ENCODE assay signal across 32 cellular contexts in genomic region chr21:15124731-15125130, GRCh38.
"Had no signal": no experiment of that assay in that cellular context is flagged by ENCODE, and none has a peak within 500 bp of the region (broad histone marks: within the 10 kb centered on the region; RNA-seq: fewer than 3 reads in every experiment).

No MANE protein-coding gene starts in this region.

- H3K9ac ChIP-seq: KMS-11 had no signal

- H3K27me3 ChIP-seq: MG63 had no signal

- H3K9me3 ChIP-seq: MG63 had no signal

- H3K27ac ChIP-seq: KMS-11 had no signal

- H3K36me3 ChIP-seq: MG63 had no signal

- DNase-seq: Karpas-422, Kasumi-1, MG63, MM.1S, MV-4-11, NCI-H1048, NCI-H1092, NCI-H1092 treated with DMSO at 0.1 percent for 48 hours, NCI-H1105, NCI-H1417 treated with DMSO at 0.1 percent for 48 hours, NCI-H1436, NCI-H1436 treated with DMSO at 0.1 percent for 48 hours, NCI-H146, NCI-H1694, NCI-H1694 treated with DMSO at 0.1 percent for 48 hours, NCI-H187, NCI-H187 treated with DMSO at 0.1 percent for 48 hours, NCI-H1930, NCI-H2029, NCI-H2029 treated with DMSO at 0.1 percent for 48 hours, NCI-H2081, NCI-H2081 treated with DMSO at 0.1 percent for 48 hours, NCI-H2107, NCI-H2171, NCI-H2171 treated with DMSO at 0.1 percent for 48 hours, NCI-H2227 treated with DMSO at 0.1 percent for 48 hours, NCI-H226, NCI-H345, NCI-H446, NCI-H446 treated with DMSO at 0.1 percent for 48 hours, NCI-H510A had no signal

- H3K4me3 ChIP-seq: MG63 had no signal

- H3K4me2 ChIP-seq: KMS-11 had no signal
